In genomic region chr5:96663608-96664007, GRCh38 we compare ENCODE assay signal across 8 cellular contexts. TPM values are rescaled to one million over a fixed set of nuclear protein-coding genes. Genes with fewer than 3 reads are reported as not detected.
DNase-seq lines count a peak whose midpoint lies in the region; ATAC-seq and TF ChIP-seq lines count a peak whose summit lies in the region.

No MANE protein-coding gene starts in this region.

- peak overlapping the region; percentile 95 for H3K4me2 ChIP-seq in Karpas-422 (ENCODE audit: low read depth, low read length, poor library complexity, severe bottlenecking)

- H3K9ac ChIP-seq in Karpas-422 (ENCODE audit: low read length): peak overlapping the region; percentile 80

- H3K27me3 ChIP-seq in ACC112 (ENCODE audit: insufficient read depth, low read length) (no peaks in the 10 kb centered on the region), Karpas-422 (ENCODE audit: low read length) (no peaks in the 10 kb centered on the region), muscle layer of duodenum (ENCODE audit: low read depth, low read length) (no peaks in the 10 kb centered on the region)

- peak overlapping the region; percentile 96 for H3K4me3 ChIP-seq in ACC112 (ENCODE audit: low read depth, low read length)
- peak overlapping the region; percentile 89 for H3K4me3 ChIP-seq in Karpas-422 (ENCODE audit: low read length)
- H3K4me3 ChIP-seq in choroid plexus epithelial cell (ENCODE audit: low read depth, low read length): peak overlapping the region; percentile 91
- H3K4me3 ChIP-seq in muscle layer of duodenum (ENCODE audit: low read depth in 1 of 2, low read length in 2 of 2): peak overlapping the region; percentile 91 to 97

- H3K36me3 ChIP-seq in ACC112 (ENCODE audit: insufficient read depth, low read length) (no peaks in the 10 kb centered on the region), Karpas-422 (ENCODE audit: insufficient read depth, low read length) (no peaks in the 10 kb centered on the region), muscle layer of duodenum (ENCODE audit: control insufficient read depth in 1 of 2, insufficient read depth in 2 of 2, low read length in 2 of 2) (no peaks in the 10 kb centered on the region)

- no peak for ATAC-seq in esophagus mucosa
- ATAC-seq in GM18498 (IDR thresholded peaks at IDR 0.05; ENCODE audit: unreplicated experiment): no peak

- H2AFZ ChIP-seq in ACC112 (ENCODE audit: low read length, unreplicated experiment) (peak overlapping the region; percentile 6), Karpas-422 (ENCODE audit: low read length) (no peak overlapping the region)

- no peak for TF ChIP-seq CTCF in choroid plexus epithelial cell (conservative IDR thresholded peaks at IDR 0.05; ENCODE audit: low read depth, low read length)

- H4K20me1 ChIP-seq in Karpas-422 (ENCODE audit: insufficient read depth, low read depth, low read length): no peaks in the 10 kb centered on the region; the same call in 1 of the 2 replicates

- DNase-seq in Karpas-422 (no peak), choroid plexus epithelial cell (ENCODE audit: low read depth) (no peak), NCI-H128 (lab: John Stamatoyannopoulos, UW; ENCODE audit: unreplicated experiment) (no peak), amniotic stem cell (lab: John Stamatoyannopoulos, UW) (no peak)

- H3K9me3 ChIP-seq in Karpas-422 (ENCODE audit: low read length): no peaks in the 10 kb centered on the region
- H3K9me3 ChIP-seq in muscle layer of duodenum (ENCODE audit: control insufficient read depth in 1 of 2, low read length in 2 of 2): no peaks in the 10 kb centered on the region

- no peak overlapping the region for H3K27ac ChIP-seq in ACC112 (ENCODE audit: low read depth, low read length)
- no peak overlapping the region for H3K27ac ChIP-seq in Karpas-422 (ENCODE audit: low read length)
- H3K27ac ChIP-seq in muscle layer of duodenum (ENCODE audit: low read length): peak overlapping the region; percentile 90

- H3K4me1 ChIP-seq in ACC112 (ENCODE audit: control insufficient read depth, insufficient read depth, low read length, unreplicated experiment): peaks cover 31% of the 10 kb centered on the region
- H3K4me1 ChIP-seq in Karpas-422 (ENCODE audit: low read length): peaks cover 32% of the 10 kb centered on the region
- H3K4me1 ChIP-seq in muscle layer of duodenum (ENCODE audit: control insufficient read depth in 1 of 2, insufficient read depth in 2 of 2, low read length in 2 of 2): peaks cover 4 to 20% of the 10 kb centered on the region in 2 donors

- H3K9me2 ChIP-seq in Karpas-422 (replicated peaks; ENCODE audit: insufficient read depth, low read length): no peaks in the 10 kb centered on the region

- H3K79me2 ChIP-seq in ACC112 (ENCODE audit: control insufficient read depth, insufficient read depth, low read length, unreplicated experiment) (peaks cover 53% of the 10 kb centered on the region), Karpas-422 (ENCODE audit: low read length) (peaks cover 55% of the 10 kb centered on the region)

RNA-seq across cellular contexts. Expression of gene CAST, which starts 1.4 kb away (rescaled TPM):
- total RNA-seq in Karpas-422 (2014; rRNA removed; shearing (Covaris generic); ENCODE audit: low replicate concordance): 51.3 and 68.2 TPM in 2 replicates
- 433 TPM for total RNA-seq in esophagus mucosa
